2 cellular contexts compared by ENCODE assay signal in the genomic region with DNA sequence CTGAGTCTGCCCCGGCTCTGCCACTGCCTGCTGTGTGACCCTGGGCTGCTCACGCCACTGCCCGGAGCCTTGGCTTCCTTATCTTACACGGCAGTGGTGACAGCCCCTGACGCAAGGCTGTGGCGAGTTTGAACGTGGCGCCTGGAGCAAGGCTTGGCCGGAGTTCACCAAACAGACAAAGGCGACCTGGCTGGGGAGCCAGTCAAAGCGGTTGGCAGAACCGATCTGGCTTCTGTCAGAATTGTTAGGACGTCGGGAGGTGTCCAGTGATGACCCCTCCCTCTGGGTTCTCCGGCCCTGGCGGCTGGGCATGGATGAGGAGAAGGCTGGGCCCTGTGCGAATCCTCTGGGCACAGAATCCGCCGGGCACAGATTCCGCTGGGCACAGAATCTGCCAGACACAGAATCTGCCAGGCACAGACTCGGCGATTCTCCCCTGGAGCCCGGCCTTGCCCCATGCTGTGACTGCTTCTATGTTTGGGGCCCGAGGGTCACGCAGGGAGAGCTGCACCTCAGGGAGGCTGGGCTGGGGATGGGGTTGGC.
TF ChIP-seq lines count a peak whose summit lies in the region.

No MANE protein-coding gene starts in this region.

TF ChIP-seq in K562, 482 proteins besides CTCF, POLR2A, EP300 and RAD21:
- TF ChIP-seq, protein P1, sequence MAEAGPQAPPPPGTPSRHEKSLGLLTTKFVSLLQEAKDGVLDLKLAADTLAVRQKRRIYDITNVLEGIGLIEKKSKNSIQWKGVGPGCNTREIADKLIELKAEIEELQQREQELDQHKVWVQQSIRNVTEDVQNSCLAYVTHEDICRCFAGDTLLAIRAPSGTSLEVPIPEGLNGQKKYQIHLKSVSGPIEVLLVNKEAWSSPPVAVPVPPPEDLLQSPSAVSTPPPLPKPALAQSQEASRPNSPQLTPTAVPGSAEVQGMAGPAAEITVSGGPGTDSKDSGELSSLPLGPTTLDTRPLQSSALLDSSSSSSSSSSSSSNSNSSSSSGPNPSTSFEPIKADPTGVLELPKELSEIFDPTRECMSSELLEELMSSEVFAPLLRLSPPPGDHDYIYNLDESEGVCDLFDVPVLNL (CRISPR knock-in tag; IDR thresholded peaks at IDR 0.05; ENCODE audit: low read depth), result 0 out of 2 replicates have a peak, but pooled peaks have one; percentile 29
- no peak for TF ChIP-seq ELF2 (CRISPR knock-in tag; IDR thresholded peaks at IDR 0.05)
- TF ChIP-seq CEBPG (CRISPR knock-in tag; IDR thresholded peaks at IDR 0.05), result no peak
- TF ChIP-seq CEBPG (tag; conservative IDR thresholded peaks at IDR 0.05 in 1 of 2, IDR thresholded peaks at IDR 0.05 in 1 of 2), result 0 out of 4 replicates have a peak, but pooled peaks of 1 of the 2 experiments have one; percentile 12
- TF ChIP-seq ZFP36 (IDR thresholded peaks at IDR 0.05; ENCODE audit: low read depth, low read length, partially characterized antibody), result peak; percentile 62
- peak; percentile 14 for TF ChIP-seq MEIS2 (IDR thresholded peaks at IDR 0.05; ENCODE audit: partially characterized antibody)
- no peak for TF ChIP-seq HMG20B (CRISPR knock-in tag; IDR thresholded peaks at IDR 0.05)
TF ChIP-seq in K562: peak in this region for 4.

TF ChIP-seq in SK-N-SH treated with all-trans-retinoic acid at 6 μM for 48 hours, 23 proteins besides CTCF, POLR2A, EP300 and RAD21:
- no peak for TF ChIP-seq TSHZ2 (CRISPR knock-in tag; IDR thresholded peaks at IDR 0.05)
